9 cellular contexts compared by ENCODE assay signal in genomic region chr13:106373989-106374572, GRCh38.
A peak's percentile ranks its signal among the peaks of the same experiment; 100 is the strongest.
DNase-seq lines count a peak whose midpoint lies in the region; ATAC-seq, FAIRE-seq and TF ChIP-seq lines count a peak whose summit lies in the region.
"Had no signal": no experiment of that assay in that cellular context is flagged by ENCODE, and none has a peak within 500 bp of the region (broad histone marks: within the 10 kb centered on the region; RNA-seq: fewer than 3 reads in every experiment).

No MANE protein-coding gene starts in this region.

- H3K27me3 ChIP-seq in astrocyte (ENCODE audit: insufficient read depth, low read length) (no peaks in the 10 kb centered on the region), smooth muscle cell (ENCODE audit: low read depth) (no peaks in the 10 kb centered on the region)

- H3K79me2 ChIP-seq in astrocyte (ENCODE audit: insufficient read depth, low read length) (no peaks in the 10 kb centered on the region), smooth muscle cell (ENCODE audit: low read depth) (no peaks in the 10 kb centered on the region)

- peaks cover 58% of the 10 kb centered on the region for H3K4me1 ChIP-seq in astrocyte (ENCODE audit: insufficient read depth, low read length)
- peaks cover 8% of the 10 kb centered on the region for H3K4me1 ChIP-seq in smooth muscle cell (ENCODE audit: low read depth)

- H2AFZ ChIP-seq in astrocyte (ENCODE audit: low read depth, low read length) (no peak overlapping the region), smooth muscle cell (ENCODE audit: low read depth) (no peak overlapping the region)

- no peak for TF ChIP-seq CTCF in astrocyte (IDR thresholded peaks at IDR 0.05; ENCODE audit: insufficient read depth, low read depth, low read length)
- no peak for TF ChIP-seq CTCF in smooth muscle cell (IDR thresholded peaks at IDR 0.05; ENCODE audit: borderline replicate concordance, insufficient read depth, poor library complexity, severe bottlenecking)

- H3F3A ChIP-seq in smooth muscle cell (ENCODE audit: low read depth), result peaks cover 24% of the 10 kb centered on the region

- H3K9me3 ChIP-seq in astrocyte (ENCODE audit: insufficient read depth, low read depth, low read length), result no peaks in the 10 kb centered on the region
- H3K9me3 ChIP-seq in smooth muscle cell (replicated peaks; ENCODE audit: low read depth), result no peaks in the 10 kb centered on the region

- 29% methylated on average over 4 of the region's 4 CpGs for WGBS in smooth muscle cell (ENCODE audit: low lambda C conversion rate)

- no peak overlapping the region for H3K4me3 Mint-ChIP-seq in astrocyte (ENCODE audit: unreplicated experiment)
- H3K4me3 Mint-ChIP-seq: CD4-positive, CD25-positive, alpha-beta regulatory T cell had no signal

- H3K4me1 Mint-ChIP-seq in astrocyte (ENCODE audit: low read depth, unreplicated experiment), result peaks cover 55% of the 10 kb centered on the region
- H3K4me1 Mint-ChIP-seq: CD4-positive, CD25-positive, alpha-beta regulatory T cell had no signal

- no peaks in the 10 kb centered on the region for H3K36me3 Mint-ChIP-seq in astrocyte (ENCODE audit: low read depth, unreplicated experiment)
- H3K36me3 Mint-ChIP-seq: CD4-positive, CD25-positive, alpha-beta regulatory T cell had no signal

- H3K4me3 ChIP-seq in astrocyte (ENCODE audit: insufficient read depth, low read depth, low read length), result no peak overlapping the region
- no peak overlapping the region for H3K4me3 ChIP-seq in smooth muscle cell

- H3K27ac ChIP-seq in astrocyte (ENCODE audit: low read depth, low read length) (peak overlapping the region; percentile 66), smooth muscle cell (ENCODE audit: low read depth) (peak overlapping the region; percentile 64)

- H3K27ac Mint-ChIP-seq in astrocyte (ENCODE audit: unreplicated experiment), result peak overlapping the region; percentile 85
- H3K27ac Mint-ChIP-seq: CD4-positive, CD25-positive, alpha-beta regulatory T cell had no signal

- peak; percentile 72 for ATAC-seq in HG02884 (IDR thresholded peaks at IDR 0.05; ENCODE audit: unreplicated experiment)

- no peaks in the 10 kb centered on the region for H3K9me3 Mint-ChIP-seq in astrocyte (ENCODE audit: unreplicated experiment)

- H3K27me3 Mint-ChIP-seq in astrocyte (ENCODE audit: low read depth, unreplicated experiment), result no peaks in the 10 kb centered on the region
- H3K27me3 Mint-ChIP-seq: CD4-positive, CD25-positive, alpha-beta regulatory T cell had no signal

- no peaks in the 10 kb centered on the region for H3K36me3 ChIP-seq in astrocyte (ENCODE audit: insufficient read depth, low read length)
- H3K36me3 ChIP-seq in smooth muscle cell (ENCODE audit: low read depth), result no peaks in the 10 kb centered on the region

- H3K4me2 ChIP-seq in astrocyte (ENCODE audit: low read length), result peak overlapping the region; percentile 21
- peak overlapping the region; percentile 9 for H3K4me2 ChIP-seq in smooth muscle cell

- no peaks in the 10 kb centered on the region for H4K20me1 ChIP-seq in astrocyte (ENCODE audit: insufficient read depth, low read length)
- no peaks in the 10 kb centered on the region for H4K20me1 ChIP-seq in smooth muscle cell (ENCODE audit: low read depth)

- FAIRE-seq in astrocyte (lab: Jason Lieb, UNC), result peak; percentile 37

- DNase-seq in activated CD4-positive, alpha-beta T cell treated with anti-CD3 and anti-CD28 coated beads for 48 hours, result peak; percentile 9
- DNase-seq in activated CD4-positive, alpha-beta T cell treated with anti-CD3 and anti-CD28 coated beads, Interleukin-2, amount 50 U/mL, for 48 hours, result no peak
- DNase-seq in astrocyte (ENCODE audit: low read depth) (peak; percentile 71), smooth muscle cell (lab: John Stamatoyannopoulos, UW; ENCODE audit: unreplicated experiment) (no peak), inferior parietal cortex (ENCODE audit: extremely low spot score) (no peak), cerebellar cortex (ENCODE audit: low spot score) (no peak), HPDE6-E6E7 (ENCODE audit: extremely low spot score) (no peak)
- DNase-seq: CD4-positive, CD25-positive, alpha-beta regulatory T cell had no signal

- H3K9ac ChIP-seq in astrocyte (ENCODE audit: low read length) (peak overlapping the region; percentile 1), smooth muscle cell (ENCODE audit: low read depth) (peak overlapping the region; percentile 42)

Comparison
In these comparisons a context has a peak if more than half of its experiments do, and no peak if none do; other contexts are left out.
1. DNase-seq: peak in activated CD4-positive, alpha-beta T cell treated with anti-CD3 and anti-CD28 coated beads for 48 hours (single experiment) and astrocyte (single experiment); none in activated CD4-positive, alpha-beta T cell treated with anti-CD3 and anti-CD28 coated beads, Interleukin-2, amount 50 U/mL, for 48 hours (0 of 2), smooth muscle cell (single experiment), inferior parietal cortex (single experiment), cerebellar cortex (single experiment) and HPDE6-E6E7 (single experiment).